Comparison of ENCODE assay signal across 25 cellular contexts in genomic region chr16:58498341-58499091, GRCh38. TPM values are rescaled to one million over a fixed set of nuclear protein-coding genes. Genes with fewer than 3 reads are reported as not detected.
A peak's percentile ranks its signal among the peaks of the same experiment; 100 is the strongest.
DNase-seq lines count a peak whose midpoint lies in the region; ATAC-seq and TF ChIP-seq lines count a peak whose summit lies in the region.
"Had no signal": no experiment of that assay in that cellular context is flagged by ENCODE, and none has a peak within 500 bp of the region (broad histone marks: within the 10 kb centered on the region; RNA-seq: fewer than 3 reads in every experiment).

No MANE protein-coding gene starts in this region.

- peaks cover 53% of the 10 kb centered on the region for H3K4me1 Mint-ChIP-seq in neural crest cell

- DNase-seq in left ventricle myocardium inferior (no peak), left ventricle myocardium superior (no peak), neural crest cell (ENCODE audit: low read depth, low spot score) (no peak), transverse colon (no peak), amniotic stem cell (lab: John Stamatoyannopoulos, UW) (no peak)
- no peak for DNase-seq in central memory CD4-positive, alpha-beta T cell
- no peak for DNase-seq in activated CD4-positive, alpha-beta T cell treated with anti-CD3 and anti-CD28 coated beads, Interleukin-2, amount 50 U/mL, for 4 hours
- DNase-seq: activated effector memory CD4-positive, alpha-beta T cell treated with anti-CD3 and anti-CD28 coated beads, Interleukin-2, amount 50 U/mL, for 16 hours; activated naive CD8-positive, alpha-beta T cell treated with anti-CD3 and anti-CD28 coated beads, Interleukin-2, amount 10 ng/mL, durations not matched to agents 7 days and 5 days; cerebellar nuclear complex; immature natural killer cell; left lung; MV-4-11; NCI-H1436; NCI-H2081 treated with DMSO at 0.1 percent for 48 hours; NCI-H2227 treated with DMSO at 0.1 percent for 48 hours; NCI-H526 treated with DMSO at 0.1 percent for 48 hours; nucleus accumbens; psoas muscle; SIG-M5; stimulated activated CD4-positive, alpha-beta T cell treated with anti-CD3 and anti-CD28 coated beads, Interleukin-15, amount 100 ng/mL, for 24 hours; upper lobe of right lung had no signal

- peaks cover 10% of the 10 kb centered on the region for H3K36me3 ChIP-seq in left ventricle myocardium inferior
- H3K36me3 ChIP-seq in transverse colon = no peaks in the 10 kb centered on the region
- H3K36me3 ChIP-seq: left lung, upper lobe of right lung had no signal

- in situ Hi-C loops in transverse colon (cut with MboI; ENCODE audit: low pct_ligation_motif_present in 1 of 4, low pct_unique_long_range_greater_than_20kb in 1 of 4, low sequenced_read_pairs in 3 of 4) = loop anchor here in 1 of 4 donors (25.0 kb wide), 1 partner anchor 486 kb away; the partner anchor contains the start of genes USB1 and ZNF319

- H3K27ac ChIP-seq in left ventricle myocardium inferior (replicated peaks) (peak overlapping the region; percentile 83), cingulate gyrus (ENCODE audit: low read depth, low read length) (peak overlapping the region; percentile 49), transverse colon (no peak overlapping the region)
- H3K27ac ChIP-seq: left lung, psoas muscle, upper lobe of right lung had no signal

- no peak for TF ChIP-seq CTCF in left ventricle myocardium inferior (IDR thresholded peaks at IDR 0.05; ENCODE audit: borderline replicate concordance)
- no peak for TF ChIP-seq CTCF in neural crest cell (conservative IDR thresholded peaks at IDR 0.05)
- no peak for TF ChIP-seq CTCF in transverse colon (IDR thresholded peaks at IDR 0.05)

- H3K27me3 ChIP-seq in left ventricle myocardium inferior (ENCODE audit: low read depth) (peaks cover 11% of the 10 kb centered on the region), transverse colon (peaks cover 42% of the 10 kb centered on the region)

- intact Hi-C loops in left ventricle myocardium inferior (cut with micrococcal nuclease) = no loop called here
- intact Hi-C loops in left ventricle myocardium superior (cut with micrococcal nuclease) = no loop called here
- intact Hi-C loops in transverse colon (cut with DNase I; ENCODE audit: low total_unique reads) = no loop called here

- TF ChIP-seq POLR2A in transverse colon (IDR thresholded peaks at IDR 0.05) = no peak

- no peak overlapping the region for H3K4me3 ChIP-seq in left ventricle myocardium inferior
- no peak overlapping the region for H3K4me3 ChIP-seq in transverse colon
- H3K4me3 ChIP-seq: left lung, psoas muscle, upper lobe of right lung had no signal

- H3K4me1 ChIP-seq in left ventricle myocardium inferior (peaks cover 75% of the 10 kb centered on the region), transverse colon (peaks cover 9 to 21% (median 12%) of the 10 kb centered on the region in 4 donors)
- H3K4me1 ChIP-seq: psoas muscle had no signal

- H3K4me3 Mint-ChIP-seq in neural crest cell = peak overlapping the region; percentile 61
- H3K4me3 Mint-ChIP-seq: activated naive CD8-positive, alpha-beta T cell treated with anti-CD3 and anti-CD28 coated beads, Interleukin-2, amount 10 ng/mL, durations not matched to agents 7 days and 5 days; immature natural killer cell; stimulated activated memory B cell treated with anti-CD40 and anti-IgM and Interleukin-4, amounts not matched to agents 10 μg/mL and 1 μg/mL and 100 μg/mL, for 72 hours had no signal

- H3K36me3 Mint-ChIP-seq in neural crest cell (ENCODE audit: low read depth) = no peaks in the 10 kb centered on the region
- H3K36me3 Mint-ChIP-seq: activated naive CD8-positive, alpha-beta T cell treated with anti-CD3 and anti-CD28 coated beads, Interleukin-2, amount 10 ng/mL, durations not matched to agents 7 days and 5 days; immature natural killer cell; stimulated activated memory B cell treated with anti-CD40 and anti-IgM and Interleukin-4, amounts not matched to agents 10 μg/mL and 1 μg/mL and 100 μg/mL, for 72 hours had no signal

- ATAC-seq in left ventricle myocardium superior = no peak
- ATAC-seq: left lung; Panc1; psoas muscle; stimulated activated memory B cell treated with anti-CD40 and anti-IgM and Interleukin-4, amounts not matched to agents 10 μg/mL and 1 μg/mL and 100 μg/mL, for 72 hours; upper lobe of right lung had no signal

- H3K27ac Mint-ChIP-seq in neural crest cell (ENCODE audit: unreplicated experiment) = peak overlapping the region; percentile 96
- H3K27ac Mint-ChIP-seq: activated naive CD8-positive, alpha-beta T cell treated with anti-CD3 and anti-CD28 coated beads, Interleukin-2, amount 10 ng/mL, durations not matched to agents 7 days and 5 days; immature natural killer cell; stimulated activated memory B cell treated with anti-CD40 and anti-IgM and Interleukin-4, amounts not matched to agents 10 μg/mL and 1 μg/mL and 100 μg/mL, for 72 hours had no signal

- no peaks in the 10 kb centered on the region for H3K9me3 Mint-ChIP-seq in neural crest cell
- H3K9me3 Mint-ChIP-seq: activated naive CD8-positive, alpha-beta T cell treated with anti-CD3 and anti-CD28 coated beads, Interleukin-2, amount 10 ng/mL, durations not matched to agents 7 days and 5 days; immature natural killer cell; stimulated activated memory B cell treated with anti-CD40 and anti-IgM and Interleukin-4, amounts not matched to agents 10 μg/mL and 1 μg/mL and 100 μg/mL, for 72 hours had no signal

- H3K9me3 ChIP-seq in left ventricle myocardium inferior (replicated peaks) (no peaks in the 10 kb centered on the region), transverse colon (no peaks in the 10 kb centered on the region)
- H3K9me3 ChIP-seq: left lung, psoas muscle, upper lobe of right lung had no signal

- H3K27me3 Mint-ChIP-seq in neural crest cell (ENCODE audit: low read depth) = peaks cover 4% of the 10 kb centered on the region

- 62% methylated on average over 9 of the region's 9 CpGs; no CpG with 5 or more reads in 1 of the 2 donors for WGBS in transverse colon (ENCODE audit: low coverage in 1 of 2), 2 donors

- no peak for TF ChIP-seq EP300 in transverse colon (IDR thresholded peaks at IDR 0.05; ENCODE audit: low read depth)

RNA-seq across cellular contexts. Expression of gene NDRG4, which starts 1.4 kb away (rescaled TPM):
- total RNA-seq in left ventricle myocardium inferior = 763 TPM
- 580 TPM for total RNA-seq in left ventricle myocardium superior
- 52.5 and 58.9 TPM in 2 replicates for total RNA-seq in neural crest cell
- 10 to 100 TPM in 1 of 4 donors, 1 to 10 TPM in 2, under 1 TPM in 1; 0.60 to 64.7 (median 4.4) TPM for total RNA-seq in transverse colon

RNA-seq across cellular contexts. Expression of gene SETD6, which starts 16.8 kb away (rescaled TPM):
- total RNA-seq in left ventricle myocardium inferior (16.8 TPM), left ventricle myocardium superior (15.3 TPM), neural crest cell (34.0 and 35.6 TPM in 2 replicates), transverse colon (10 to 100 TPM; 22.1 to 44.8 (median 23.3) TPM)

Comparison
In these comparisons a context has a peak if more than half of its experiments do, and no peak if none do; other contexts are left out.
1. H3K27ac ChIP-seq: peak in left ventricle myocardium inferior (single experiment) and cingulate gyrus (single experiment); none in transverse colon (0 of 4).